ENCODE assay signal across 13 cellular contexts in genomic region chr11:110356769-110357671, GRCh38.
DNase-seq lines count a peak whose midpoint lies in the region; ATAC-seq and TF ChIP-seq lines count a peak whose summit lies in the region.
"Had no signal": no experiment of that assay in that cellular context is flagged by ENCODE, and none has a peak within 500 bp of the region (broad histone marks: within the 10 kb centered on the region; RNA-seq: fewer than 3 reads in every experiment).

No MANE protein-coding gene starts in this region.

- peaks cover 17% of the 10 kb centered on the region for H3K4me1 ChIP-seq in hepatocyte (ENCODE audit: insufficient read depth)

- H3K79me2 ChIP-seq in hepatocyte, result no peaks in the 10 kb centered on the region

- no peaks in the 10 kb centered on the region for H3K36me3 ChIP-seq in hepatocyte (replicated peaks; ENCODE audit: insufficient read depth, low read depth)

- H3K4me2 ChIP-seq in hepatocyte, result peak overlapping the region; percentile 7

- H3K9me2 ChIP-seq in hepatocyte (replicated peaks; ENCODE audit: insufficient read depth), result no peaks in the 10 kb centered on the region

- peak; percentile 80 for DNase-seq in A172 (ENCODE audit: low spot score)
- DNase-seq in H4 (ENCODE audit: low spot score), result peak; percentile 65
- peak; percentile 52 for DNase-seq in hepatocyte (ENCODE audit: low spot score)
- no peak for DNase-seq in inferior parietal cortex (ENCODE audit: extremely low spot score)
- no peak for DNase-seq in NCI-H748 (lab: John Stamatoyannopoulos, UW; ENCODE audit: unreplicated experiment)
- DNase-seq in RPMI8226, result no peak
- DNase-seq: activated CD8-positive, alpha-beta memory T cell treated with anti-CD3 and anti-CD28 coated beads for 24 hours; CD8-positive, alpha-beta T cell; Kasumi-1; small intestine had no signal

- H3K4me3 Mint-ChIP-seq in activated T-helper 17 cell treated with anti-CD3 and anti-CD28 coated beads, Interleukin-2, amount 50 U/mL, for 72 hours, result peak overlapping the region; percentile 41
- H3K4me3 Mint-ChIP-seq: CD8-positive, alpha-beta T cell; dendritic cell treated with granulocyte-macrophage colony-stimulating factor and Interleukin-4, amounts not matched to agents 40 ng/mL and 50 ng/mL, for 4 days had no signal

- 40% methylated on average over 5 of the region's 5 CpGs for WGBS in hepatocyte (ENCODE audit: low lambda C conversion rate, missing lambda C conversion rate)

- peak overlapping the region; percentile 93 for H3K27ac Mint-ChIP-seq in activated T-helper 17 cell treated with anti-CD3 and anti-CD28 coated beads, Interleukin-2, amount 50 U/mL, for 72 hours
- H3K27ac Mint-ChIP-seq: CD8-positive, alpha-beta T cell; dendritic cell treated with granulocyte-macrophage colony-stimulating factor and Interleukin-4, amounts not matched to agents 40 ng/mL and 50 ng/mL, for 4 days had no signal

- peak; percentile 95 for ATAC-seq in activated T-helper 17 cell treated with anti-CD3 and anti-CD28 coated beads, Interleukin-2, amount 50 U/mL, for 72 hours (replicated peaks)
- no peak for ATAC-seq in GM19463 (IDR thresholded peaks at IDR 0.05; ENCODE audit: unreplicated experiment)
- ATAC-seq: CD8-positive, alpha-beta T cell had no signal

- no peaks in the 10 kb centered on the region for H3K27me3 ChIP-seq in hepatocyte

- H3K4me1 Mint-ChIP-seq in activated T-helper 17 cell treated with anti-CD3 and anti-CD28 coated beads, Interleukin-2, amount 50 U/mL, for 72 hours, result peaks cover 22% of the 10 kb centered on the region

- no peaks in the 10 kb centered on the region for H4K20me1 ChIP-seq in hepatocyte (ENCODE audit: insufficient read depth, poor library complexity, severe bottlenecking)

- no peaks in the 10 kb centered on the region for H3K9me3 Mint-ChIP-seq in activated T-helper 17 cell treated with anti-CD3 and anti-CD28 coated beads, Interleukin-2, amount 50 U/mL, for 72 hours
- H3K9me3 Mint-ChIP-seq: CD8-positive, alpha-beta T cell; dendritic cell treated with granulocyte-macrophage colony-stimulating factor and Interleukin-4, amounts not matched to agents 40 ng/mL and 50 ng/mL, for 4 days had no signal

- no peaks in the 10 kb centered on the region for H3K9me3 ChIP-seq in hepatocyte (ENCODE audit: low read depth)

- no peak overlapping the region for H3K4me3 ChIP-seq in hepatocyte

- no peaks in the 10 kb centered on the region for H3K36me3 Mint-ChIP-seq in activated T-helper 17 cell treated with anti-CD3 and anti-CD28 coated beads, Interleukin-2, amount 50 U/mL, for 72 hours (ENCODE audit: low read depth)
- H3K36me3 Mint-ChIP-seq: CD8-positive, alpha-beta T cell had no signal

- no peak for TF ChIP-seq CTCF in hepatocyte (IDR thresholded peaks at IDR 0.05; ENCODE audit: poor library complexity)

- H3K27me3 Mint-ChIP-seq in activated T-helper 17 cell treated with anti-CD3 and anti-CD28 coated beads, Interleukin-2, amount 50 U/mL, for 72 hours, result no peaks in the 10 kb centered on the region

- peak overlapping the region; percentile 86 for H3K27ac ChIP-seq in hepatocyte

- no peak overlapping the region for H2AFZ ChIP-seq in hepatocyte

Comparison
In these comparisons a context has a peak if more than half of its experiments do, and no peak if none do; other contexts are left out.
1. DNase-seq: peak in A172 (single experiment), H4 (single experiment) and hepatocyte (single experiment); none in inferior parietal cortex (single experiment), NCI-H748 (single experiment) and RPMI8226 (single experiment).